27 cellular contexts compared by ENCODE assay signal in genomic region chr11:77199346-77199745, GRCh38.
DNase-seq lines count a peak whose midpoint lies in the region; ATAC-seq and TF ChIP-seq lines count a peak whose summit lies in the region.
"Had no signal": no experiment of that assay in that cellular context is flagged by ENCODE, and none has a peak within 500 bp of the region (broad histone marks: within the 10 kb centered on the region; RNA-seq: fewer than 3 reads in every experiment).

No MANE protein-coding gene starts in this region.

- peak overlapping the region; percentile 1 for H2AK5ac ChIP-seq in neuronal stem cell (ENCODE audit: low read depth, low read length)

- H2BK5ac ChIP-seq in neuronal stem cell (ENCODE audit: low read length): no peak overlapping the region

- H3K9ac ChIP-seq in neuronal stem cell (ENCODE audit: low read depth, low read length, poor library complexity): no peak overlapping the region
- H3K9ac ChIP-seq: GM23248 had no signal

- no peak overlapping the region for H4K91ac ChIP-seq in neuronal stem cell (ENCODE audit: low read depth, low read length, poor library complexity)

- H3K27me3 Mint-ChIP-seq in T-helper 17 cell: peaks cover 11% of the 10 kb centered on the region
- H3K27me3 Mint-ChIP-seq: activated CD8-positive, alpha-beta T cell treated with anti-CD3 and anti-CD28 coated beads for 36 hours; naive thymus-derived CD4-positive, alpha-beta T cell had no signal

- DNase-seq in activated CD4-positive, CD25-positive, alpha-beta regulatory T cell treated with anti-CD3 and anti-CD28 coated beads, Interleukin-2, amount 50 U/mL, for 72 hours: peak; percentile 19
- DNase-seq in activated CD4-positive, CD25-positive, alpha-beta regulatory T cell (lab: John Stamatoyannopoulos, UW): no peak
- peak; percentile 2 for DNase-seq in BE2C
- DNase-seq in T-helper 17 cell: peak in 1 of 3 donors; percentile 5
- DNase-seq in neuronal stem cell (ENCODE audit: low spot score): no peak
- no peak for DNase-seq in NCI-H526 (lab: John Stamatoyannopoulos, UW)
- DNase-seq: activated CD8-positive, alpha-beta T cell treated with anti-CD3 and anti-CD28 coated beads for 36 hours; activated gamma-delta T cell treated with Interleukin-2 at 50 U/mL for 16 hours; activated T-cell treated with anti-CD3 and anti-CD28 coated beads for 4 hours; anterior cingulate cortex; CD4-positive, alpha-beta memory T cell; GM23248; left cardiac atrium; NCI-H1048; NCI-H187; NCI-H2171; NCI-H510A treated with DMSO at 0.1 percent for 48 hours; nucleus accumbens; stimulated activated naive CD8-positive, alpha-beta T cell treated with anti-CD3 and anti-CD28 coated beads, Interleukin-15, Interleukin-2, amounts not matched to agents 100 U/mL and 50 U/mL, for 24 hours; SW 1271; T1000 had no signal

- no peaks in the 10 kb centered on the region for H3K36me3 Mint-ChIP-seq in T-helper 17 cell (ENCODE audit: low read depth)
- H3K36me3 Mint-ChIP-seq: CD4-positive, alpha-beta memory T cell; naive thymus-derived CD4-positive, alpha-beta T cell; WTC11 had no signal

- no peaks in the 10 kb centered on the region for H3K36me3 ChIP-seq in BE2C
- H3K36me3 ChIP-seq in neuronal stem cell (replicated peaks in 1 of 2; ENCODE audit: control insufficient read depth in 2 of 2, insufficient read depth in 2 of 2, low read length in 2 of 2): no peaks in the 10 kb centered on the region
- H3K36me3 ChIP-seq: thoracic aorta, vagina had no signal

- H2BK12ac ChIP-seq in neuronal stem cell (ENCODE audit: low read length): no peak overlapping the region

- no peak overlapping the region for H3K27ac ChIP-seq in neuronal stem cell (replicated peaks; ENCODE audit: low read length)
- H3K27ac ChIP-seq: GM23248, thoracic aorta, vagina had no signal

- peak overlapping the region; percentile 26 for H3K23ac ChIP-seq in neuronal stem cell (ENCODE audit: low read depth, low read length, poor library complexity)

- peak overlapping the region; percentile 75 for H3K14ac ChIP-seq in neuronal stem cell (ENCODE audit: low read length)

- H3K4me1 Mint-ChIP-seq in T-helper 17 cell: peaks cover 10% of the 10 kb centered on the region
- H3K4me1 Mint-ChIP-seq: CD4-positive, alpha-beta memory T cell had no signal

- ATAC-seq in T-helper 17 cell: no peak
- no peak for ATAC-seq in HG02938 (IDR thresholded peaks at IDR 0.05; ENCODE audit: unreplicated experiment)
- ATAC-seq in GM19463 (IDR thresholded peaks at IDR 0.05; ENCODE audit: unreplicated experiment): no peak
- ATAC-seq: left cardiac atrium; naive thymus-derived CD4-positive, alpha-beta T cell; stimulated activated naive CD8-positive, alpha-beta T cell treated with anti-CD3 and anti-CD28 coated beads, Interleukin-15, Interleukin-2, amounts not matched to agents 100 U/mL and 50 U/mL, for 24 hours had no signal

- no peak overlapping the region for H3K4me3 Mint-ChIP-seq in T-helper 17 cell
- H3K4me3 Mint-ChIP-seq: activated CD8-positive, alpha-beta T cell treated with anti-CD3 and anti-CD28 coated beads for 36 hours; CD4-positive, alpha-beta memory T cell; naive thymus-derived CD4-positive, alpha-beta T cell; WTC11 had no signal

- no peak overlapping the region for H3K4me3 ChIP-seq in BE2C (ENCODE audit: low read depth, low read length)
- no peak overlapping the region for H3K4me3 ChIP-seq in neuronal stem cell (ENCODE audit: low read length in 2 of 2)
- H3K4me3 ChIP-seq: GM23248, thoracic aorta, vagina had no signal

- H3K4me1 ChIP-seq in BE2C (no peaks in the 10 kb centered on the region; the same call in 1 of the 2 replicates), neuronal stem cell (ENCODE audit: control insufficient read depth in 2 of 2, insufficient read depth in 1 of 2, low read depth in 1 of 2, low read length in 2 of 2) (no peaks in the 10 kb centered on the region)
- H3K4me1 ChIP-seq: vagina had no signal

- peak overlapping the region; percentile 68 for H3K27ac Mint-ChIP-seq in T-helper 17 cell
- H3K27ac Mint-ChIP-seq: activated CD8-positive, alpha-beta T cell treated with anti-CD3 and anti-CD28 coated beads for 36 hours; CD4-positive, alpha-beta memory T cell had no signal

- H2BK120ac ChIP-seq in neuronal stem cell (ENCODE audit: low read depth, low read length): no peak overlapping the region

- H3K27me3 ChIP-seq in BE2C (no peaks in the 10 kb centered on the region), neuronal stem cell (ENCODE audit: control insufficient read depth in 3 of 3, insufficient read depth in 3 of 3, low read depth in 1 of 3, low read length in 3 of 3) (peaks cover 0 to 3% (median 0%) of the 10 kb centered on the region in 3 experiments)
- H3K27me3 ChIP-seq: vagina had no signal

- no peak for TF ChIP-seq CTCF in BE2C (IDR thresholded peaks at IDR 0.05; ENCODE audit: low read depth, low read length)

- no CpG with 5 or more reads among the region's 13 CpGs for WGBS in neuronal stem cell (ENCODE audit: extremely low coverage in 2 of 2, insufficient read length in 2 of 2, insufficient replicate concordance in 1 of 2), 2 donors

- H2BK15ac ChIP-seq in neuronal stem cell (ENCODE audit: low read length): no peak overlapping the region

- H3K4me2 ChIP-seq in neuronal stem cell (ENCODE audit: insufficient read depth, low read length, poor library complexity, severe bottlenecking): no peak overlapping the region

- H3K79me1 ChIP-seq in neuronal stem cell (ENCODE audit: low read depth, low read length): no peaks in the 10 kb centered on the region

- H3K9me3 ChIP-seq in BE2C (no peaks in the 10 kb centered on the region), T-helper 17 cell (ENCODE audit: control insufficient read depth, low read length, poor library complexity, severe bottlenecking) (no peaks in the 10 kb centered on the region), neuronal stem cell (replicated peaks in 1 of 2; ENCODE audit: control insufficient read depth in 2 of 2, insufficient read depth in 1 of 2, low read depth in 1 of 2, low read length in 2 of 2) (peaks cover 0 to 2% of the 10 kb centered on the region in 2 donors)
- H3K9me3 ChIP-seq: thoracic aorta, vagina had no signal

- H3K4ac ChIP-seq in neuronal stem cell (ENCODE audit: low read length): no peak overlapping the region

- no peak overlapping the region for H4K8ac ChIP-seq in neuronal stem cell (ENCODE audit: low read depth, low read length)

- no peak overlapping the region for H2AFZ ChIP-seq in neuronal stem cell (ENCODE audit: low read length)
- H2AFZ ChIP-seq: GM23248 had no signal

- peak overlapping the region; percentile 53 for H3K18ac ChIP-seq in neuronal stem cell (ENCODE audit: low read length)

Comparison
In these comparisons a context has a peak if more than half of its experiments do, and no peak if none do; other contexts are left out.
1. DNase-seq: peak in activated CD4-positive, CD25-positive, alpha-beta regulatory T cell treated with anti-CD3 and anti-CD28 coated beads, Interleukin-2, amount 50 U/mL, for 72 hours (single experiment) and BE2C (single experiment); none in activated CD4-positive, CD25-positive, alpha-beta regulatory T cell (0 of 4), neuronal stem cell (single experiment) and NCI-H526 (0 of 2).